Comparison of ENCODE assay signal across 12 cellular contexts in the genomic region with DNA sequence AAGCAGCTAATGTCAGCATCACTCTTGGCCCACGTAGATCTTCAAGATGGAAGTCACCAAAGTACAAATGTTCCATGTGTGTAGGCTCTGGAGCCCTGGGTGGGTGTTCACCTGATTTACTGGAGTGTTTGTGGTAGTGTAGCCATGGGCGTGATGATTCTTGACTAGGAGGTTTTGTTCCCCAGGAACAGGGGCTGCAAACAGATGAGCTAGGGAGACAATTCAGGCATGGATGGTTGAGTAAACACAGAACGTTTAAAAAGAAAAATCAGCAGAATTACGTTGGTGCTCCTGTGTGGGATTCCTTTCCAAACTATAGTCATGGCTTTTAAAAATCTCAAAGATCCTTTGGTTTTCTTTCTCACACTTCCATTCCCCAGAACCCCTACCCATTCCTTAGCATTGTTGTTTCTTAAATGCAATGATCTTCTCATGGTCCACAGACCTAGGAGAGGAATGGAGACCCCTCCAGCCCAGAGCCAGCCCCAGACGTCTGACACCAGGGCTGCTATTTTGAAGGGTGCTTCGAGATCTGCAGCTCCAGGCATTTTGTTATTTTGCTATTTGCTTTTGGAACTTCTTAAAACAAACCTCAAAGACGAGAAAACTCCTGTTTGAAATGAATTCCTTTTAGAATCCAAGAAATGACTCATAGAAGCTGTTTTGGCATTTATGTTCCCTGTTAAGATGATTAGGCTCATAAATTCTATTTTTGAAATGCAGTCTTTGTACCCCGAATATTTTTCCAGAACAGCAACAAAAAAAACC.
DNase-seq lines count a peak whose midpoint lies in the region; ATAC-seq, FAIRE-seq and TF ChIP-seq lines count a peak whose summit lies in the region.
"Had no signal": no experiment of that assay in that cellular context is flagged by ENCODE, and none has a peak within 500 bp of the region (broad histone marks: within the 10 kb centered on the region; RNA-seq: fewer than 3 reads in every experiment).

No MANE protein-coding gene starts in this region.

- peak; percentile 31 for ATAC-seq in left lung
- ATAC-seq in thoracic aorta (ENCODE audit: insufficient number of reproducible peaks, low FRiP score, low read depth): peak; percentile 32
- ATAC-seq in activated T-cell treated with anti-CD3 and anti-CD28 coated beads, Interleukin-2, amount 50 U/mL, for 72 hours (replicated peaks in 1 of 2): no peak

- FAIRE-seq in kidney (lab: Jason Lieb, UNC): no peak
- FAIRE-seq: colon had no signal

- H3K36me3 Mint-ChIP-seq in HFFc6 (ENCODE audit: low read depth) (peaks cover 13% of the 10 kb centered on the region), brain (no peaks in the 10 kb centered on the region)
- H3K36me3 Mint-ChIP-seq in activated T-cell treated with anti-CD3 and anti-CD28 coated beads, Interleukin-2, amount 50 U/mL, for 72 hours (ENCODE audit: insufficient read depth in 2 of 2): no peaks in the 10 kb centered on the region

- DNase-seq in HFFc6 (peak; percentile 71), left lung (no peak), thoracic aorta (ENCODE audit: low spot score) (no peak), kidney (no peak), cerebellum (ENCODE audit: low spot score) (no peak), GM10248 (ENCODE audit: extremely low spot score) (no peak)
- no peak for DNase-seq in activated T-cell treated with anti-CD3 and anti-CD28 coated beads, Interleukin-2, amount 50 U/mL, for 72 hours
- DNase-seq: KBM-7, NCI-H526 treated with DMSO at 0.1 percent for 48 hours had no signal

- CTCF ChIA-PET in GM10248 (lab: Yijun Ruan, JAX): interaction anchor here (0.5 kb wide), 1 partner anchor 1904 kb away, joined by 3 read pairs; no protein-coding TSS in a partner anchor

- no peak overlapping the region for H3K9ac ChIP-seq in kidney (ENCODE audit: low read length in 2 of 2)

- peak overlapping the region; percentile 87 for H3K4me3 Mint-ChIP-seq in HFFc6
- H3K4me3 Mint-ChIP-seq in brain: peak overlapping the region in 1 of 5 experiments; percentile 12
- no peak overlapping the region for H3K4me3 Mint-ChIP-seq in activated T-cell treated with anti-CD3 and anti-CD28 coated beads, Interleukin-2, amount 50 U/mL, for 72 hours
- H3K4me3 Mint-ChIP-seq: T-helper 1 cell treated with Interleukin-12 subunit alpha and Interleukin-12 subunit beta and Interleukin-4 antibody, amounts not matched to agents 30 μg/mL and 1 μg/mL, for 36 hours had no signal

- H3K27ac ChIP-seq in left lung (peak overlapping the region in 1 of 2 donors; percentile 67), thoracic aorta (peak overlapping the region; percentile 74 to 78), kidney (ENCODE audit: low read depth in 2 of 2, low read length in 2 of 2) (peak overlapping the region in 1 of 2 donors; percentile 15)

- H3K27ac Mint-ChIP-seq in HFFc6 (peak overlapping the region; percentile 91), brain (peak overlapping the region in 3 of 5 experiments; percentile 30 to 92 (median 74))
- no peak overlapping the region for H3K27ac Mint-ChIP-seq in activated T-cell treated with anti-CD3 and anti-CD28 coated beads, Interleukin-2, amount 50 U/mL, for 72 hours
- H3K27ac Mint-ChIP-seq: T-helper 1 cell treated with Interleukin-12 subunit alpha and Interleukin-12 subunit beta and Interleukin-4 antibody, amounts not matched to agents 30 μg/mL and 1 μg/mL, for 36 hours had no signal

- H3K27me3 ChIP-seq in left lung (no peaks in the 10 kb centered on the region), thoracic aorta (replicated peaks; ENCODE audit: insufficient read depth) (no peaks in the 10 kb centered on the region)

- H3K4me1 ChIP-seq in left lung (peaks cover 6 to 9% of the 10 kb centered on the region in 2 donors), thoracic aorta (ENCODE audit: control insufficient read depth in 1 of 2, low read depth in 2 of 2) (peaks cover 24 to 48% of the 10 kb centered on the region in 2 donors), kidney (ENCODE audit: control insufficient read depth in 1 of 2, insufficient read depth in 1 of 2, low read depth in 1 of 2, low read length in 2 of 2) (peaks cover 4 to 7% of the 10 kb centered on the region in 2 donors)

- intact Hi-C loops in left lung (cut with DNase I): loop anchor here in 1 of 2 donors (10.0 kb wide), 1 partner anchor 184 kb away; no protein-coding TSS in a partner anchor
- intact Hi-C loops in kidney (cut with DNase I): no loop called here

- no peak overlapping the region for H3K4me3 ChIP-seq in left lung
- peak overlapping the region; percentile 28 for H3K4me3 ChIP-seq in thoracic aorta
- no peak overlapping the region for H3K4me3 ChIP-seq in kidney (ENCODE audit: low read length in 2 of 2)

- POLR2A ChIA-PET in GM10248 (lab: Yijun Ruan, JAX): no interaction called here

- H3K9me3 Mint-ChIP-seq in HFFc6 (no peaks in the 10 kb centered on the region), brain (peaks cover 0 to 9% (median 4%) of the 10 kb centered on the region in 5 experiments)
- peaks cover 0 to 4% of the 10 kb centered on the region in 2 donors for H3K9me3 Mint-ChIP-seq in activated T-cell treated with anti-CD3 and anti-CD28 coated beads, Interleukin-2, amount 50 U/mL, for 72 hours
- H3K9me3 Mint-ChIP-seq: T-helper 1 cell treated with Interleukin-12 subunit alpha and Interleukin-12 subunit beta and Interleukin-4 antibody, amounts not matched to agents 30 μg/mL and 1 μg/mL, for 36 hours had no signal

- H3K36me3 ChIP-seq in left lung (no peaks in the 10 kb centered on the region), thoracic aorta (no peaks in the 10 kb centered on the region), kidney (ENCODE audit: control insufficient read depth in 1 of 2, insufficient read depth in 2 of 2, low read length in 2 of 2) (no peaks in the 10 kb centered on the region)

- TF ChIP-seq CTCF in HFFc6 (IDR thresholded peaks at IDR 0.05) (no peak), brain (conservative IDR thresholded peaks at IDR 0.05) (no peak), left lung (IDR thresholded peaks at IDR 0.05) (no peak), thoracic aorta (IDR thresholded peaks at IDR 0.05) (no peak), kidney (IDR thresholded peaks at IDR 0.05; ENCODE audit: borderline replicate concordance, extremely low read depth, insufficient read depth) (no peak), GM10248 (IDR thresholded peaks at IDR 0.05; ENCODE audit: control extremely low read depth, extremely low read depth, low read depth, missing control alignments) (no peak)

- H3K27me3 Mint-ChIP-seq in HFFc6 (ENCODE audit: insufficient read depth) (no peaks in the 10 kb centered on the region; the same call in none of the 2 replicates), brain (peaks cover 20% of the 10 kb centered on the region)
- peaks cover 55% of the 10 kb centered on the region for H3K27me3 Mint-ChIP-seq in activated T-cell treated with anti-CD3 and anti-CD28 coated beads, Interleukin-2, amount 50 U/mL, for 72 hours (ENCODE audit: low read depth)

- H3K4me1 Mint-ChIP-seq in HFFc6 (ENCODE audit: low read depth) (peaks cover 59% of the 10 kb centered on the region), brain (peaks cover 10% of the 10 kb centered on the region)
- H3K4me1 Mint-ChIP-seq in activated T-cell treated with anti-CD3 and anti-CD28 coated beads, Interleukin-2, amount 50 U/mL, for 72 hours (ENCODE audit: low read depth): no peaks in the 10 kb centered on the region

- H3K9me3 ChIP-seq in left lung: no peaks in the 10 kb centered on the region
- H3K9me3 ChIP-seq in thoracic aorta: no peaks in the 10 kb centered on the region
- no peaks in the 10 kb centered on the region for H3K9me3 ChIP-seq in kidney (ENCODE audit: control insufficient read depth in 1 of 2, low read length in 2 of 2)

Comparison
In these comparisons a context has a peak if more than half of its experiments do, and no peak if none do; other contexts are left out.
1. ATAC-seq: peak in left lung (single experiment) and thoracic aorta (single experiment); none in activated T-cell treated with anti-CD3 and anti-CD28 coated beads, Interleukin-2, amount 50 U/mL, for 72 hours (0 of 2).